Comparison of ENCODE assay signal across 19 cellular contexts in the genomic region with DNA sequence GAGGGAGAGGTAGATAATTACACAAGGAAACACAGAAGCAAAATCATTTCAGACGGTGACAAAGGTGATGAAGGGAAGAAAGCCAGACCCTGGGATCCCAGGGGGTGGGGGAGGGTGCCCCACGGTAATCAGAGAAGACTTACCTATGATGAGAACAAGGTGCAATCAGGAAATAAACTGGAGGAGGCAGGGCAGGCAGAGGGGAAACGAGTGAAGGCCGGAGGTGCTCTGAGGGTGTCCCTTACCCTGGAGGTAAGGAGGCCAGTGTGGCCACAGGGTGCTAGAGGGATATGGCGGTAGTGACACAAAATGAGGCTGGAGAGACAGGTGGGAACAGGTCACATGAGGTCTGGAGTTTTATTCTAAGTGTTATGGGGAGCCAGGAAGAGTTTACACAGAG. TPM values are rescaled to one million over a fixed set of nuclear protein-coding genes. Genes with fewer than 3 reads are reported as not detected.
DNase-seq lines count a peak whose midpoint lies in the region; ATAC-seq, FAIRE-seq and TF ChIP-seq lines count a peak whose summit lies in the region.
"Had no signal": no experiment of that assay in that cellular context is flagged by ENCODE, and none has a peak within 500 bp of the region (broad histone marks: within the 10 kb centered on the region; RNA-seq: fewer than 3 reads in every experiment).

No MANE protein-coding gene starts in this region.

- POLR2A ChIA-PET in Caco-2 (lab: Charles Lee) (no interaction called here), K562 (lab: Yijun Ruan, JAX) (no interaction called here)

- H3K79me2 ChIP-seq in K562 (ENCODE audit: control insufficient read depth, insufficient read depth, low read length) (no peaks in the 10 kb centered on the region), neural progenitor cell (ENCODE audit: low read depth) (no peaks in the 10 kb centered on the region)

- TF ChIP-seq CTCF in Caco-2 (IDR thresholded peaks at IDR 0.05; ENCODE audit: insufficient read depth in 1 of 2, low read depth in 1 of 2, low read length in 1 of 2, severe bottlenecking in 1 of 2, unreplicated experiment in 1 of 2), result no peak
- no peak for TF ChIP-seq CTCF in K562 (IDR thresholded peaks at IDR 0.05 in 2 of 3, conservative IDR thresholded peaks at IDR 0.05 in 1 of 3; ENCODE audit: insufficient read depth in 2 of 3, low read depth in 1 of 3, low read length in 3 of 3)
- no peak for TF ChIP-seq CTCF in mesothelial cell of epicardium (IDR thresholded peaks at IDR 0.05; ENCODE audit: unreplicated experiment)
- no peak for TF ChIP-seq CTCF in neural progenitor cell (IDR thresholded peaks at IDR 0.05)

- no peak for FAIRE-seq in K562 (lab: Jason Lieb, UNC)
- FAIRE-seq: GM12892, H54 had no signal

- H3K9ac ChIP-seq in K562 (ENCODE audit: insufficient read depth in 1 of 2, low read depth in 2 of 2, low read length in 2 of 2) (peak overlapping the region in 1 of 2 experiments; percentile 50; a peak in 1 of 4 replicates), neural progenitor cell (no peak overlapping the region)
- H3K9ac ChIP-seq: BLaER1 treated with 17β-estradiol and CSF1 and Interleukin-3, amounts not matched to agents 10 nM and 100 nM had no signal

- no peak overlapping the region for H2AFZ ChIP-seq in K562 (ENCODE audit: low read depth, low read length)
- no peak overlapping the region for H2AFZ ChIP-seq in neural progenitor cell (replicated peaks)

- peak overlapping the region; percentile 30 for H3K27ac Mint-ChIP-seq in Caco-2 (ENCODE audit: unreplicated experiment)
- H3K27ac Mint-ChIP-seq in mesothelial cell of epicardium, result peak overlapping the region; percentile 17
- peak overlapping the region; percentile 42 for H3K27ac Mint-ChIP-seq in neural progenitor cell
- H3K27ac Mint-ChIP-seq: IgD-negative memory B cell had no signal

- no peak for DNase-seq in Caco-2
- DNase-seq in K562 (ENCODE audit: extremely low read depth in 1 of 4, low spot score in 3 of 4), result no peak
- no peak for DNase-seq in mesothelial cell of epicardium (ENCODE audit: low spot score in 2 of 2, unreplicated experiment in 2 of 2)
- no peak for DNase-seq in neural progenitor cell (ENCODE audit: low spot score)
- no peak for DNase-seq in glomerular visceral epithelial cell (ENCODE audit: extremely low spot score)
- DNase-seq in stimulated activated CD4-positive, alpha-beta T cell treated with anti-CD3 and anti-CD28 coated beads, Interleukin-15, amount 100 ng/mL, for 24 hours, result no peak
- DNase-seq: ACHN; CD4-positive, CD25-positive, alpha-beta regulatory T cell; DND-41; GDM1 had no signal

- peaks cover 6% of the 10 kb centered on the region for H3K4me1 Mint-ChIP-seq in Caco-2 (ENCODE audit: low read depth, unreplicated experiment)
- peaks cover 48% of the 10 kb centered on the region for H3K4me1 Mint-ChIP-seq in mesothelial cell of epicardium
- H3K4me1 Mint-ChIP-seq in neural progenitor cell, result peaks cover 2% of the 10 kb centered on the region
- H3K4me1 Mint-ChIP-seq: IgD-negative memory B cell had no signal

- H3K36me3 Mint-ChIP-seq in Caco-2 (ENCODE audit: insufficient read depth, unreplicated experiment), result peaks cover 5% of the 10 kb centered on the region
- no peaks in the 10 kb centered on the region for H3K36me3 Mint-ChIP-seq in mesothelial cell of epicardium
- no peaks in the 10 kb centered on the region for H3K36me3 Mint-ChIP-seq in neural progenitor cell
- H3K36me3 Mint-ChIP-seq: CD4-positive, CD25-positive, alpha-beta regulatory T cell had no signal

- CTCF ChIA-PET in Caco-2 (lab: Charles Lee) (no interaction called here), K562 (lab: Yijun Ruan, JAX; ENCODE audit: low intra/inter-chr PET ratio) (no interaction called here)

- TF ChIP-seq POLR2A in K562 (conservative IDR thresholded peaks at IDR 0.05), result no peak

- H3K27ac ChIP-seq in K562 (ENCODE audit: extremely low read depth, low read depth, low read length), result no peak overlapping the region
- no peak overlapping the region for H3K27ac ChIP-seq in neural progenitor cell
- H3K27ac ChIP-seq: BLaER1 treated with 17β-estradiol and CSF1 and Interleukin-3, amounts not matched to agents 10 nM and 100 nM had no signal

- ATAC-seq in K562 (no peak), HG03175 (IDR thresholded peaks at IDR 0.05; ENCODE audit: unreplicated experiment) (no peak), GM19035 (IDR thresholded peaks at IDR 0.05; ENCODE audit: unreplicated experiment) (no peak)
- ATAC-seq: HCT116 had no signal

- no peaks in the 10 kb centered on the region for H3K27me3 ChIP-seq in Caco-2 (replicated peaks; ENCODE audit: control insufficient read depth, insufficient read depth, low read length)
- H3K27me3 ChIP-seq in K562 (ENCODE audit: control insufficient read depth in 2 of 2, insufficient read depth in 2 of 2, low read length in 2 of 2), result no peaks in the 10 kb centered on the region
- H3K27me3 ChIP-seq in neural progenitor cell, result no peaks in the 10 kb centered on the region
- H3K27me3 ChIP-seq: BLaER1 treated with 17β-estradiol and CSF1 and Interleukin-3, amounts not matched to agents 10 nM and 100 nM had no signal

- H4K20me1 ChIP-seq in K562 (replicated peaks; ENCODE audit: control insufficient read depth, insufficient read depth, low read length) (no peaks in the 10 kb centered on the region), neural progenitor cell (ENCODE audit: low read depth) (no peaks in the 10 kb centered on the region)
- H4K20me1 ChIP-seq: BLaER1 treated with 17β-estradiol and CSF1 and Interleukin-3, amounts not matched to agents 10 nM and 100 nM had no signal

- H3K4me2 ChIP-seq in K562 (ENCODE audit: insufficient read depth, low read length) (no peak overlapping the region), neural progenitor cell (no peak overlapping the region)
- H3K4me2 ChIP-seq: BLaER1 treated with 17β-estradiol and CSF1 and Interleukin-3, amounts not matched to agents 10 nM and 100 nM had no signal

- no peak for TF ChIP-seq EP300 in K562 (IDR thresholded peaks at IDR 0.05; ENCODE audit: low read length)

- BruUV-seq in Caco-2 (replicated peaks; lab: Mats Ljungman, UMichigan) (no TSS peak), K562 (replicated peaks; lab: Mats Ljungman, UMichigan) (no TSS peak)

- peaks cover 11% of the 10 kb centered on the region for H3K4me1 ChIP-seq in Caco-2
- H3K4me1 ChIP-seq in K562 (replicated peaks in 1 of 2; ENCODE audit: control insufficient read depth in 2 of 2, insufficient read depth in 2 of 2, low read length in 2 of 2), result peaks cover 12 to 25% of the 10 kb centered on the region in 2 experiments; a peak in 4 of 5 replicates
- H3K4me1 ChIP-seq in neural progenitor cell, result no peaks in the 10 kb centered on the region

- H3K4me3 Mint-ChIP-seq in Caco-2 (ENCODE audit: unreplicated experiment) (no peak overlapping the region), mesothelial cell of epicardium (no peak overlapping the region), neural progenitor cell (no peak overlapping the region)
- H3K4me3 Mint-ChIP-seq: CD4-positive, CD25-positive, alpha-beta regulatory T cell had no signal

- no peaks in the 10 kb centered on the region for H3K27me3 Mint-ChIP-seq in Caco-2 (ENCODE audit: insufficient read depth, unreplicated experiment)
- no peaks in the 10 kb centered on the region for H3K27me3 Mint-ChIP-seq in mesothelial cell of epicardium (ENCODE audit: low read depth)
- no peaks in the 10 kb centered on the region for H3K27me3 Mint-ChIP-seq in neural progenitor cell (ENCODE audit: insufficient read depth, low read depth)
- H3K27me3 Mint-ChIP-seq: CD4-positive, CD25-positive, alpha-beta regulatory T cell; IgD-negative memory B cell had no signal

- WGBS in K562 (ENCODE audit: insufficient coverage, low coverage, missing lambda C conversion rate), result 43% methylated on average over 5 of the region's 5 CpGs

- H3K36me3 ChIP-seq in Caco-2 (ENCODE audit: control insufficient read depth, insufficient read depth, low read length) (no peaks in the 10 kb centered on the region), K562 (ENCODE audit: control insufficient read depth, insufficient read depth, low read length) (no peaks in the 10 kb centered on the region), neural progenitor cell (no peaks in the 10 kb centered on the region)
- H3K36me3 ChIP-seq: BLaER1 treated with 17β-estradiol and CSF1 and Interleukin-3, amounts not matched to agents 10 nM and 100 nM had no signal

- no peaks in the 10 kb centered on the region for H3F3A ChIP-seq in neural progenitor cell (ENCODE audit: low read depth)

- no peaks in the 10 kb centered on the region for H3K9me1 ChIP-seq in K562 (ENCODE audit: control insufficient read depth, insufficient read depth, low read length)

- in situ Hi-C loops in K562 (cut with MboI), result no loop called here

- H3K9me3 Mint-ChIP-seq in Caco-2 (ENCODE audit: unreplicated experiment), result no peaks in the 10 kb centered on the region
- H3K9me3 Mint-ChIP-seq in mesothelial cell of epicardium, result no peaks in the 10 kb centered on the region
- no peaks in the 10 kb centered on the region for H3K9me3 Mint-ChIP-seq in neural progenitor cell
- H3K9me3 Mint-ChIP-seq: CD4-positive, CD25-positive, alpha-beta regulatory T cell; IgD-negative memory B cell had no signal

- no peak for TF ChIP-seq RAD21 in K562 (CRISPR knock-in tag; conservative IDR thresholded peaks at IDR 0.05 in 1 of 2, IDR thresholded peaks at IDR 0.05 in 1 of 2)

- H3K4me3 ChIP-seq in Caco-2 (ENCODE audit: low read depth, low read length), result no peak overlapping the region
- H3K4me3 ChIP-seq in K562, result no peak overlapping the region
- H3K4me3 ChIP-seq in neural progenitor cell, result no peak overlapping the region
- H3K4me3 ChIP-seq: BLaER1 treated with 17β-estradiol and CSF1 and Interleukin-3, amounts not matched to agents 10 nM and 100 nM had no signal

- intact Hi-C loops in Caco-2 (cut with micrococcal nuclease; ENCODE audit: unreplicated experiment), result no loop called here
- intact Hi-C loops in K562 (cut with micrococcal nuclease), result no loop called here

- H3K9me3 ChIP-seq in Caco-2 (no peaks in the 10 kb centered on the region), K562 (replicated peaks; ENCODE audit: control insufficient read depth, insufficient read depth, low read depth, low read length) (no peaks in the 10 kb centered on the region), neural progenitor cell (ENCODE audit: low read depth) (no peaks in the 10 kb centered on the region)
- H3K9me3 ChIP-seq: BLaER1 treated with 17β-estradiol and CSF1 and Interleukin-3, amounts not matched to agents 10 nM and 100 nM had no signal

RNA-seq across cellular contexts. Expression of a gene that starts 13.9 kb away (rescaled TPM):
- total RNA-seq in Caco-2 (2022), result not detected in 2 replicates
- total RNA-seq in K562 (2011; cell fraction: chromatin; rRNA removed; ENCODE audit: low replicate concordance), result not detected in 2 replicates
- total RNA-seq in K562 (2011; cell fraction: nucleolus; rRNA removed), result not detected in 2 replicates
- not detected in 2 replicates for total RNA-seq in K562 (2011; cell fraction: nucleoplasm; rRNA removed)
- not detected in 2 replicates for total RNA-seq in K562 (2014; rRNA removed)
- not detected in 2 replicates for total RNA-seq in K562 (2014; rRNA removed; fragmentation: Illumina TruSeq; extraction: Trizol)
- total RNA-seq in K562 (2015; rRNA removed; fragmentation: Illumina TruSeq; extraction: Trizol), result not detected in 2 replicates
- total RNA-seq in K562 (2021), result 0.55 and 1.1 TPM in 2 replicates
- polyA plus RNA-seq in K562 (2011; rRNA removed), result not detected in 2 replicates
- not detected in 2 replicates for polyA plus RNA-seq in K562 (2011; cell fraction: cytosol; rRNA removed)
- not detected in 2 replicates for polyA plus RNA-seq in K562 (2011; cell fraction: nucleus; rRNA removed)
- polyA plus RNA-seq in K562 (2012), result not detected in 2 replicates
- polyA plus RNA-seq in K562 (2014; fragmentation: Illumina TruSeq; extraction: Trizol), result not detected in 2 replicates
- polyA plus RNA-seq in K562 (2014; fragmentation: Nextera tagmentation; extraction: Ambion mirVana), result not detected
- polyA plus RNA-seq in K562 (2014; rRNA removed), result not detected in 2 replicates
- not detected in 2 replicates for polyA minus RNA-seq in K562 (2011; rRNA and poly(A)+ RNA removed)
- not detected in 2 replicates for polyA minus RNA-seq in K562 (2011; cell fraction: cytosol; rRNA and poly(A)+ RNA removed)
- polyA minus RNA-seq in K562 (2011; cell fraction: nucleus; rRNA and poly(A)+ RNA removed), result not detected in 2 replicates
- not detected in 3 replicates for total RNA-seq in mesothelial cell of epicardium
- total RNA-seq in neural progenitor cell (ENCODE audit: low replicate concordance), result not detected in 2 replicates
- total RNA-seq: A172; CD4-positive, CD25-positive, alpha-beta regulatory T cell; HT1080 had no signal
- polyA plus RNA-seq: CD4-positive, CD25-positive, alpha-beta regulatory T cell; IgD-negative memory B cell had no signal
